In the genomic region with DNA sequence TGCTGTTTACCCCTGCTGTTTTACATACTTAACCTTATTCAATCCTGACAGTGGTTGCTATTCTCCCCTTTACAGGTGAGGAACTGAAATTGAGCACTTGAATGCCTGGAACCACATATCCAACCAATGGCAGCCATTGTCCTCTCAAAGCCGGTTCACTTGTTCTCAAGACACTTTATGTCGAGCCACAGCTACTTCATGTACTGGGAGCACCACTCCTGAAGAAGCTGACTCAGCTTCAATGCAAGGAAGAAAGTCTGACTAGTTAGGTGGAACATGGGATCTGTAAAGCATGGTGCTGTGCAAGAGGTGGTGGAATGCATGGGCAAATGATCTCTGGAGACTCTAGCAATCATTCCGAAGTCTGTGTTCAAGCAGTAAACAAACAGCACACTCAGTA, we compare ENCODE assay signal across 24 cellular contexts.
DNase-seq lines count a peak whose midpoint lies in the region; ATAC-seq and TF ChIP-seq lines count a peak whose summit lies in the region.
"Had no signal": no experiment of that assay in that cellular context is flagged by ENCODE, and none has a peak within 500 bp of the region (broad histone marks: within the 10 kb centered on the region; RNA-seq: fewer than 3 reads in every experiment).

No MANE protein-coding gene starts in this region.

- H3K27me3 ChIP-seq in body of pancreas (no peaks in the 10 kb centered on the region), testis (no peaks in the 10 kb centered on the region)

- H3K36me3 Mint-ChIP-seq in natural killer cell, result no peaks in the 10 kb centered on the region
- H3K36me3 Mint-ChIP-seq: CD14-positive monocyte had no signal

- H3K4me3 ChIP-seq in body of pancreas (no peak overlapping the region), testis (no peak overlapping the region)
- H3K4me3 ChIP-seq: SK-N-MC had no signal

- intact Hi-C loops in body of pancreas (cut with DNase I), result no loop called here
- intact Hi-C loops in testis (cut with DNase I; ENCODE audit: low total_unique reads), result no loop called here
- intact Hi-C loops in natural killer cell (cut with micrococcal nuclease), result no loop called here

- peak overlapping the region in 3 of 4 donors; percentile 42 to 45 (median 44) for H3K27ac ChIP-seq in body of pancreas
- H3K27ac ChIP-seq in testis, result no peak overlapping the region
- H3K27ac ChIP-seq: 22Rv1, SK-N-MC had no signal

- H3K4me1 ChIP-seq in body of pancreas (no peaks in the 10 kb centered on the region), testis (no peaks in the 10 kb centered on the region)
- H3K4me1 ChIP-seq: BE2C had no signal

- 80 to 86% methylated on average over 3 of the region's 3 CpGs for WGBS in body of pancreas, 2 donors
- 87 to 96% methylated on average over 3 of the region's 3 CpGs for WGBS in testis, 2 donors

- no peaks in the 10 kb centered on the region for H3K4me1 Mint-ChIP-seq in natural killer cell
- H3K4me1 Mint-ChIP-seq: CD8-positive, alpha-beta memory T cell had no signal

- H3K27ac Mint-ChIP-seq in natural killer cell, result no peak overlapping the region
- H3K27ac Mint-ChIP-seq: CD14-positive monocyte; CD8-positive, alpha-beta memory T cell had no signal

- peaks cover 15 to 37% of the 10 kb centered on the region in 2 donors for H3K27me3 Mint-ChIP-seq in natural killer cell (ENCODE audit: low read depth in 2 of 2)

- no peaks in the 10 kb centered on the region for H3K36me3 ChIP-seq in body of pancreas (replicated peaks in 1 of 2; ENCODE audit: insufficient read depth in 1 of 2, low read depth in 2 of 2)
- H3K36me3 ChIP-seq in testis (ENCODE audit: low read depth, missing control alignments), result no peaks in the 10 kb centered on the region
- H3K36me3 ChIP-seq: BE2C had no signal

- TF ChIP-seq POLR2A in body of pancreas (IDR thresholded peaks at IDR 0.05) (no peak), testis (IDR thresholded peaks at IDR 0.05) (no peak)

- H3K4me3 Mint-ChIP-seq in natural killer cell, result no peak overlapping the region
- H3K4me3 Mint-ChIP-seq: CD14-positive monocyte; CD8-positive, alpha-beta memory T cell had no signal

- DNase-seq in DMS79 treated with DMSO at 0.1 percent for 48 hours (lab: John Stamatoyannopoulos, UW) (peak; percentile 14), DMS79 (lab: John Stamatoyannopoulos, UW) (no peak), body of pancreas (no peak), left lobe of liver (ENCODE audit: low spot score) (no peak), HUDEP-2 (lab: John Stamatoyannopoulos, UW; ENCODE audit: unreplicated experiment in 76 of 76) (no peak), testis (no peak), natural killer cell (no peak), COLO668 (lab: John Stamatoyannopoulos, UW; ENCODE audit: unreplicated experiment) (no peak)
- DNase-seq: ACHN; BE2C; Calu3; CD8-positive, alpha-beta memory T cell; MV-4-11; NCI-H1105; NCI-H1436 treated with DMSO at 0.1 percent for 48 hours; NCI-H187 treated with DMSO at 0.1 percent for 48 hours; NCI-H446; NCI-H524 treated with DMSO at 0.1 percent for 48 hours; NCI-H774; SIG-M5 had no signal

- ATAC-seq in body of pancreas (no peak), left lobe of liver (peak; percentile 8), natural killer cell (no peak)
- ATAC-seq: HCT116 had no signal

- no peaks in the 10 kb centered on the region for H3K9me3 Mint-ChIP-seq in natural killer cell

- no peak for TF ChIP-seq CTCF in body of pancreas (IDR thresholded peaks at IDR 0.05)
- no peak for TF ChIP-seq CTCF in testis (IDR thresholded peaks at IDR 0.05)
- no peak for TF ChIP-seq CTCF in natural killer cell (IDR thresholded peaks at IDR 0.05)

- H3K9me3 ChIP-seq in body of pancreas (no peaks in the 10 kb centered on the region), testis (no peaks in the 10 kb centered on the region)
- H3K9me3 ChIP-seq: BE2C had no signal

Comparison
In these comparisons a context has a peak if more than half of its experiments do, and no peak if none do; other contexts are left out.
1. H3K27ac ChIP-seq: peak in body of pancreas (3 of 4); none in testis (0 of 2).